9 cellular contexts compared by ENCODE assay signal in genomic region chr3:169146112-169146665, GRCh38.
A peak's percentile ranks its signal among the peaks of the same experiment; 100 is the strongest.
DNase-seq lines count a peak whose midpoint lies in the region; ATAC-seq lines count a peak whose summit lies in the region.
"Had no signal": no experiment of that assay in that cellular context is flagged by ENCODE, and none has a peak within 500 bp of the region (broad histone marks: within the 10 kb centered on the region; RNA-seq: fewer than 3 reads in every experiment).

No MANE protein-coding gene starts in this region.

- no peak overlapping the region for H2AK5ac ChIP-seq in mesendoderm (ENCODE audit: low read length)

- DNase-seq in activated naive CD4-positive, alpha-beta T cell treated with anti-CD3 and anti-CD28 coated beads, Interleukin-2, amount 10 ng/mL, durations not matched to agents 7 days and 5 days: no peak
- DNase-seq in activated naive CD4-positive, alpha-beta T cell (lab: John Stamatoyannopoulos, UW): no peak
- peak; percentile 66 to 69 for DNase-seq in SJCRH30
- DNase-seq in effector memory CD8-positive, alpha-beta T cell: no peak
- peak; percentile 74 for DNase-seq in mesendoderm
- peak; percentile 57 for DNase-seq in ureter (ENCODE audit: low spot score)
- no peak for DNase-seq in inferior parietal cortex (ENCODE audit: extremely low spot score)

- CTCF ChIA-PET in activated naive CD4-positive, alpha-beta T cell treated with anti-CD3 and anti-CD28 coated beads, Interleukin-2, amount 10 ng/mL, durations not matched to agents 7 days and 5 days (lab: Charles Lee): interaction anchor here (0.6 to 5.2 kb wide), 3 partner anchors 244 to 522 kb away, joined by 3 to 50 read pairs (median 3); no protein-coding TSS in a partner anchor

- H3K9ac ChIP-seq in mesendoderm (ENCODE audit: low read length): peak overlapping the region; percentile 47

- peak overlapping the region; percentile 52 for H3K27ac Mint-ChIP-seq in activated naive CD4-positive, alpha-beta T cell treated with anti-CD3 and anti-CD28 coated beads, Interleukin-2, amount 10 ng/mL, durations not matched to agents 7 days and 5 days
- H3K27ac Mint-ChIP-seq in effector memory CD8-positive, alpha-beta T cell: no peak overlapping the region
- H3K27ac Mint-ChIP-seq: activated naive CD4-positive, alpha-beta T cell treated with anti-CD3 and anti-CD28 coated beads, Interleukin-2, amount 50 U/mL, for 72 hours had no signal

- H3K27ac ChIP-seq in SJCRH30 (peak overlapping the region; percentile 60), mesendoderm (ENCODE audit: low read depth, low read length) (no peak overlapping the region)

- H3K27me3 Mint-ChIP-seq in activated naive CD4-positive, alpha-beta T cell treated with anti-CD3 and anti-CD28 coated beads, Interleukin-2, amount 10 ng/mL, durations not matched to agents 7 days and 5 days: peaks cover 60% of the 10 kb centered on the region
- peaks cover 52 to 53% of the 10 kb centered on the region in 2 donors for H3K27me3 Mint-ChIP-seq in effector memory CD8-positive, alpha-beta T cell

- peak overlapping the region; percentile 15 for H3K23ac ChIP-seq in mesendoderm (ENCODE audit: low read length)

- H3K4me2 ChIP-seq in mesendoderm (ENCODE audit: low read length): peak overlapping the region; percentile 75

- no peaks in the 10 kb centered on the region for H3K79me1 ChIP-seq in mesendoderm (ENCODE audit: low read length)

- no peaks in the 10 kb centered on the region for H3K9me3 ChIP-seq in SJCRH30 (replicated peaks)

- no peak overlapping the region for H2BK120ac ChIP-seq in mesendoderm (ENCODE audit: low read depth, low read length)

- peak overlapping the region; percentile 62 for H3K56ac ChIP-seq in mesendoderm (ENCODE audit: low read length)

- no peak overlapping the region for H4K5ac ChIP-seq in mesendoderm (ENCODE audit: low read length)

- H3K36me3 ChIP-seq in SJCRH30 (peaks cover 4% of the 10 kb centered on the region; the same call in 1 of the 2 replicates), mesendoderm (ENCODE audit: control insufficient read depth, insufficient read depth, low read length) (no peaks in the 10 kb centered on the region)

- no peak overlapping the region for H3K4me3 Mint-ChIP-seq in activated naive CD4-positive, alpha-beta T cell treated with anti-CD3 and anti-CD28 coated beads, Interleukin-2, amount 10 ng/mL, durations not matched to agents 7 days and 5 days
- peak overlapping the region; percentile 45 to 60 for H3K4me3 Mint-ChIP-seq in effector memory CD8-positive, alpha-beta T cell

- H3K4me1 ChIP-seq in SJCRH30 (peaks cover 12% of the 10 kb centered on the region), mesendoderm (ENCODE audit: control insufficient read depth, low read depth, low read length) (peaks cover 2% of the 10 kb centered on the region)

- ATAC-seq in effector memory CD8-positive, alpha-beta T cell (replicated peaks): no peak
- no peak for ATAC-seq in HG03565 (IDR thresholded peaks at IDR 0.05; ENCODE audit: unreplicated experiment)
- ATAC-seq: activated naive CD4-positive, alpha-beta T cell treated with anti-CD3 and anti-CD28 coated beads, Interleukin-2, amount 50 U/mL, for 72 hours had no signal

- no peak overlapping the region for H4K8ac ChIP-seq in mesendoderm (ENCODE audit: low read depth, low read length)

- H2BK15ac ChIP-seq in mesendoderm (replicated peaks; ENCODE audit: low read depth): no peak overlapping the region

- no CpG with 5 or more reads among the region's 40 CpGs for WGBS in mesendoderm (ENCODE audit: extremely low coverage, insufficient coverage, low lambda C conversion rate)

- H3K18ac ChIP-seq in mesendoderm (ENCODE audit: low read length): no peak overlapping the region

- H3K4me3 ChIP-seq in SJCRH30 (peak overlapping the region; percentile 88), mesendoderm (ENCODE audit: low read length) (peak overlapping the region; percentile 8)

- H3K4me1 Mint-ChIP-seq in activated naive CD4-positive, alpha-beta T cell treated with anti-CD3 and anti-CD28 coated beads, Interleukin-2, amount 10 ng/mL, durations not matched to agents 7 days and 5 days: peaks cover 23% of the 10 kb centered on the region
- H3K4me1 Mint-ChIP-seq in effector memory CD8-positive, alpha-beta T cell (ENCODE audit: low read depth in 2 of 2): peaks cover 9 to 16% of the 10 kb centered on the region in 2 donors

- H2BK5ac ChIP-seq in mesendoderm (ENCODE audit: low read length): no peak overlapping the region

- H3K27me3 ChIP-seq in SJCRH30 (no peaks in the 10 kb centered on the region), mesendoderm (ENCODE audit: insufficient read depth, low read length, poor library complexity) (no peaks in the 10 kb centered on the region)

- no peaks in the 10 kb centered on the region for H3K79me2 ChIP-seq in mesendoderm (ENCODE audit: control insufficient read depth, insufficient read depth, low read length)

- H3K9me3 Mint-ChIP-seq in activated naive CD4-positive, alpha-beta T cell treated with anti-CD3 and anti-CD28 coated beads, Interleukin-2, amount 10 ng/mL, durations not matched to agents 7 days and 5 days: no peaks in the 10 kb centered on the region
- H3K9me3 Mint-ChIP-seq in effector memory CD8-positive, alpha-beta T cell: peaks cover 0 to 1% of the 10 kb centered on the region in 2 donors

- no peak overlapping the region for H3K4ac ChIP-seq in mesendoderm (ENCODE audit: low read depth, low read length)

- H3K36me3 Mint-ChIP-seq in activated naive CD4-positive, alpha-beta T cell treated with anti-CD3 and anti-CD28 coated beads, Interleukin-2, amount 10 ng/mL, durations not matched to agents 7 days and 5 days: peaks cover 2% of the 10 kb centered on the region
- peaks cover 2% of the 10 kb centered on the region for H3K36me3 Mint-ChIP-seq in effector memory CD8-positive, alpha-beta T cell (ENCODE audit: insufficient read depth)

Comparison
In these comparisons a context has a peak if more than half of its experiments do, and no peak if none do; other contexts are left out.
1. DNase-seq: peak in SJCRH30 (2 of 2), mesendoderm (single experiment) and ureter (single experiment); none in activated naive CD4-positive, alpha-beta T cell treated with anti-CD3 and anti-CD28 coated beads, Interleukin-2, amount 10 ng/mL, durations not matched to agents 7 days and 5 days (single experiment), activated naive CD4-positive, alpha-beta T cell (0 of 4), effector memory CD8-positive, alpha-beta T cell (0 of 3) and inferior parietal cortex (single experiment).